Comparison of ENCODE assay signal across 8 cellular contexts in genomic region chr6:33770833-33771341, GRCh38. TPM values are rescaled to one million over a fixed set of nuclear protein-coding genes. Genes with fewer than 3 reads are reported as not detected.
DNase-seq lines count a peak whose midpoint lies in the region; ATAC-seq and TF ChIP-seq lines count a peak whose summit lies in the region.

No MANE protein-coding gene starts in this region.

- no CpG with 5 or more reads among the region's 7 CpGs for WGBS in mesendoderm (ENCODE audit: extremely low coverage, insufficient coverage, low lambda C conversion rate)
- WGBS in thymus = 70% methylated on average over 7 of the region's 7 CpGs
- 21 to 34% (median 30%) methylated on average over 7 of the region's 7 CpGs for WGBS in adrenal gland, 4 donors

- DNase-seq in NT2/D1 (ENCODE audit: low read depth, low spot score) = no peak
- DNase-seq in coronary artery (ENCODE audit: low spot score) = no peak
- no peak for DNase-seq in mesendoderm
- no peak for DNase-seq in ureter (ENCODE audit: low spot score)
- DNase-seq in NK-92 treated with Interleukin-12 subunit alpha and Interleukin-12 subunit beta, amount 100 ng/mL, for 24 hours (lab: John Stamatoyannopoulos, UW) = no peak
- DNase-seq in adrenal gland = no peak
- DNase-seq in activated T-cell treated with anti-CD3 and anti-CD28 coated beads, Interleukin-2, amount 50 U/mL, for 4 hours = no peak

- H3K79me1 ChIP-seq in mesendoderm (ENCODE audit: low read length) = no peaks in the 10 kb centered on the region

- peak overlapping the region; percentile 11 for H3K18ac ChIP-seq in mesendoderm (ENCODE audit: low read length)

- peak overlapping the region; percentile 51 for H3K56ac ChIP-seq in mesendoderm (ENCODE audit: low read length)

- peak overlapping the region; percentile 7 for H2BK120ac ChIP-seq in mesendoderm (ENCODE audit: low read depth, low read length)

- peak overlapping the region; percentile 69 for H4K8ac ChIP-seq in mesendoderm (ENCODE audit: low read depth, low read length)

- no peaks in the 10 kb centered on the region for H3K27me3 ChIP-seq in NT2/D1 (ENCODE audit: insufficient read depth, insufficient read length)
- no peaks in the 10 kb centered on the region for H3K27me3 ChIP-seq in mesendoderm (ENCODE audit: insufficient read depth, low read length, poor library complexity)
- H3K27me3 ChIP-seq in thymus (ENCODE audit: control insufficient read depth, insufficient read depth) = no peaks in the 10 kb centered on the region
- H3K27me3 ChIP-seq in adrenal gland = no peaks in the 10 kb centered on the region

- H3K9ac ChIP-seq in NT2/D1 (ENCODE audit: insufficient read length, low read depth) (peak overlapping the region; percentile 62), mesendoderm (ENCODE audit: low read length) (peak overlapping the region; percentile 2)

- peak overlapping the region; percentile 44 for H3K4ac ChIP-seq in mesendoderm (ENCODE audit: low read depth, low read length)

- H3K4me2 ChIP-seq in mesendoderm (ENCODE audit: low read length) = no peak overlapping the region

- TF ChIP-seq CTCF in coronary artery (IDR thresholded peaks at IDR 0.05) (no peak), adrenal gland (IDR thresholded peaks at IDR 0.05) (no peak)

- H3K27me3 Mint-ChIP-seq in activated T-cell treated with anti-CD3 and anti-CD28 coated beads, Interleukin-2, amount 50 U/mL, for 4 hours (ENCODE audit: low read depth) = peaks cover 5% of the 10 kb centered on the region

- H4K5ac ChIP-seq in mesendoderm (ENCODE audit: low read length) = no peak overlapping the region

- TF ChIP-seq POLR2A in adrenal gland (IDR thresholded peaks at IDR 0.05) = no peak

- H2BK15ac ChIP-seq in mesendoderm (replicated peaks; ENCODE audit: low read depth) = no peak overlapping the region

- H3K36me3 Mint-ChIP-seq in activated T-cell treated with anti-CD3 and anti-CD28 coated beads, Interleukin-2, amount 50 U/mL, for 4 hours (ENCODE audit: insufficient read depth) = peaks cover 18% of the 10 kb centered on the region

- H3K4me3 ChIP-seq in NT2/D1 (ENCODE audit: insufficient read length, low read depth) (no peak overlapping the region), coronary artery (peak overlapping the region; percentile 61), mesendoderm (ENCODE audit: low read length) (no peak overlapping the region), thymus (ENCODE audit: low read length) (no peak overlapping the region), adrenal gland (no peak overlapping the region)

- no peak overlapping the region for H3K4me3 Mint-ChIP-seq in activated T-cell treated with anti-CD3 and anti-CD28 coated beads, Interleukin-2, amount 50 U/mL, for 4 hours

- intact Hi-C loops in adrenal gland (cut with DNase I) = loop anchor here (5.0 kb wide), 2 partner anchors 256 to 381 kb away; no protein-coding TSS in a partner anchor

- H2AK5ac ChIP-seq in mesendoderm (ENCODE audit: low read length) = no peak overlapping the region

- ATAC-seq in activated T-cell treated with anti-CD3 and anti-CD28 coated beads, Interleukin-2, amount 50 U/mL, for 4 hours = no peak

- peaks cover 5% of the 10 kb centered on the region for H3K4me1 Mint-ChIP-seq in activated T-cell treated with anti-CD3 and anti-CD28 coated beads, Interleukin-2, amount 50 U/mL, for 4 hours (ENCODE audit: low read depth)

- H3K4me1 ChIP-seq in NT2/D1 (ENCODE audit: insufficient read depth, insufficient read length) (peaks cover 23% of the 10 kb centered on the region), mesendoderm (ENCODE audit: control insufficient read depth, low read depth, low read length) (peaks cover 7% of the 10 kb centered on the region), thymus (ENCODE audit: control insufficient read depth, insufficient read depth, low read length) (peaks cover 2% of the 10 kb centered on the region), adrenal gland (replicated peaks in 1 of 2) (peaks cover 13 to 24% of the 10 kb centered on the region in 2 donors)

- peak overlapping the region; percentile 7 for H2BK5ac ChIP-seq in mesendoderm (ENCODE audit: low read length)

- H3K79me2 ChIP-seq in mesendoderm (ENCODE audit: control insufficient read depth, insufficient read depth, low read length) = no peaks in the 10 kb centered on the region

- H3K27ac ChIP-seq in coronary artery (peak overlapping the region; percentile 67 to 91), mesendoderm (ENCODE audit: low read depth, low read length) (peak overlapping the region; percentile 90), thymus (ENCODE audit: low read depth) (peak overlapping the region; percentile 66), adrenal gland (peak overlapping the region in 2 of 5 donors; percentile 68 to 86)

- H3K36me3 ChIP-seq in NT2/D1 (ENCODE audit: insufficient read depth, insufficient read length, low read length) (peaks cover 35% of the 10 kb centered on the region), mesendoderm (ENCODE audit: control insufficient read depth, insufficient read depth, low read length) (peaks cover 5% of the 10 kb centered on the region), thymus (ENCODE audit: control insufficient read depth, insufficient read depth) (peaks cover 38% of the 10 kb centered on the region), adrenal gland (replicated peaks in 1 of 2) (peaks cover 0 to 38% of the 10 kb centered on the region in 2 donors)

- no peaks in the 10 kb centered on the region for H3K9me3 Mint-ChIP-seq in activated T-cell treated with anti-CD3 and anti-CD28 coated beads, Interleukin-2, amount 50 U/mL, for 4 hours

- no peak overlapping the region for H3K23ac ChIP-seq in mesendoderm (ENCODE audit: low read length)

- H3K9me3 ChIP-seq in NT2/D1 (ENCODE audit: insufficient read depth, low read length) (no peaks in the 10 kb centered on the region), thymus (ENCODE audit: control insufficient read depth) (no peaks in the 10 kb centered on the region), adrenal gland (replicated peaks in 1 of 3) (no peaks in the 10 kb centered on the region)

RNA-seq across cellular contexts. Expression of gene LEMD2, which starts 18.0 kb away (rescaled TPM):
- 23.7 TPM for polyA plus RNA-seq in mesendoderm (2013, experiment 1 of 2)
- 22.2 TPM for polyA plus RNA-seq in mesendoderm (2013, experiment 2 of 2)
- polyA plus RNA-seq in thymus = 67.5 TPM
- total RNA-seq in ureter = 71.0 TPM
- 10 to 100 TPM; 44.6 to 76.6 (median 58.3) TPM for total RNA-seq in adrenal gland
- polyA plus RNA-seq in adrenal gland = 100 to 1,000 TPM in 2 of 3 donors, 10 to 100 TPM in 1; 32.4 to 121 (median 104) TPM
- total RNA-seq in activated T-cell treated with anti-CD3 and anti-CD28 coated beads, Interleukin-2, amount 50 U/mL, for 4 hours = 10 to 100 TPM; 44.4 to 51.8 (median 49.5) TPM

RNA-seq across cellular contexts. Expression of gene IP6K3, which starts 24.2 kb away (rescaled TPM):
- polyA plus RNA-seq in mesendoderm (2013, experiment 1 of 2) = 0.01 TPM
- 0.04 TPM for polyA plus RNA-seq in mesendoderm (2013, experiment 2 of 2)
- polyA plus RNA-seq in thymus (6.6 TPM), adrenal gland (under 1 TPM; 0.32 to 0.71 (median 0.44) TPM)
- total RNA-seq in ureter (2.6 TPM), adrenal gland (1 to 10 TPM in 3 of 8 donors, under 1 TPM in 2, not detected in 3; 0.22 to 1.6 (median 1.1) TPM)
- total RNA-seq in activated T-cell treated with anti-CD3 and anti-CD28 coated beads, Interleukin-2, amount 50 U/mL, for 4 hours = not detected

RNA-seq across cellular contexts. Expression of gene MLN, which starts 32.9 kb away (rescaled TPM):
- not detected for polyA plus RNA-seq in mesendoderm (2013, experiment 1 of 2)
- polyA plus RNA-seq in mesendoderm (2013, experiment 2 of 2) = not detected
- polyA plus RNA-seq in thymus = 8.7 TPM
- not detected for total RNA-seq in ureter
- not detected for total RNA-seq in adrenal gland
- not detected for polyA plus RNA-seq in adrenal gland
- not detected for total RNA-seq in activated T-cell treated with anti-CD3 and anti-CD28 coated beads, Interleukin-2, amount 50 U/mL, for 4 hours

RNA-seq across cellular contexts. Expression of gene UQCC2, which starts 59.4 kb away (rescaled TPM):
- 90.1 TPM for polyA plus RNA-seq in mesendoderm (2013, experiment 1 of 2)
- 91.4 TPM for polyA plus RNA-seq in mesendoderm (2013, experiment 2 of 2)
- 67.3 TPM for polyA plus RNA-seq in thymus
- total RNA-seq in ureter = 74.2 TPM
- total RNA-seq in adrenal gland = 10 to 100 TPM in 7 of 8 donors, 1 to 10 TPM in 1; 7.4 to 89.8 (median 50.8) TPM
- 100 to 1,000 TPM in 2 of 3 donors, 10 to 100 TPM in 1; 74.9 to 214 (median 168) TPM for polyA plus RNA-seq in adrenal gland
- total RNA-seq in activated T-cell treated with anti-CD3 and anti-CD28 coated beads, Interleukin-2, amount 50 U/mL, for 4 hours = 100 to 1,000 TPM; 108 to 142 (median 110) TPM
